26 cellular contexts compared by ENCODE assay signal in the genomic region with DNA sequence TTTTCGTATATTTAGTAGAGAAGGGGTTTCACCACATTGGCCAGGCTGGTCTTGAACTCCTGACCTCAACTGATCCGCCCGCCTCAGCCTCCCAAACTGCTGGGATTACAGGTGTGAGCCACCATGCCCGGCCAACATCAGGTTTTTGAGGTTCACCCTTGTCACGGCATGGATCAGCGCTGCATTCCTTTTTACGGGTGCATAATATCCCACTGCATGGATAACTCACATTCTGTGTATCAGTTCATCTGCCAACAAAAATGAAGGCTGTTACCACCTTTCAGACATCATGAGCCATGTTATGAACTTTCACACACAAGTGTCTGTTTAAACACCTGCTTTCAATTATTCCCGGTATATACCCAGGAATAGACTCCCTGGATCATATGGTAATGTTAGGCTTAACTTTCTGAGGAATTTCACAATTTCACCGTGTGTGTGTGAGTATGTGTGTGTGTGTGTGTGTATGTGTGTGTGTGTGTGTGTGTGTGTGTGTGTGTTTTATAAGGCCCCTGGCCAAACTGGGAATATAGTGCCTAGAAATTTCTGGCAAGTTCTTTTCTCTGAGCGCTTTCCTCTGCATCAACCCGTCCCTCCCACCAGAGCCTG. TPM values are rescaled to one million over a fixed set of nuclear protein-coding genes. Genes with fewer than 3 reads are reported as not detected.
DNase-seq lines count a peak whose midpoint lies in the region; ATAC-seq, FAIRE-seq and TF ChIP-seq lines count a peak whose summit lies in the region.
"Had no signal": no experiment of that assay in that cellular context is flagged by ENCODE, and none has a peak within 500 bp of the region (broad histone marks: within the 10 kb centered on the region; RNA-seq: fewer than 3 reads in every experiment).

No MANE protein-coding gene starts in this region.

- TF ChIP-seq CTCF in SK-N-SH (IDR thresholded peaks at IDR 0.05) (no peak), activated B cell treated with CpG ODN at 0.5 μM for 24 hours (IDR thresholded peaks at IDR 0.05) (no peak), fibroblast of pulmonary artery (IDR thresholded peaks at IDR 0.05; ENCODE audit: low read length, missing control alignments) (no peak), kidney (IDR thresholded peaks at IDR 0.05; ENCODE audit: borderline replicate concordance, extremely low read depth, insufficient read depth) (no peak)

- H3K4me3 ChIP-seq in SK-N-SH (ENCODE audit: low read depth in 2 of 2, low read length in 1 of 2) (no peak overlapping the region), fibroblast of pulmonary artery (replicated peaks; ENCODE audit: low read depth, low read length) (no peak overlapping the region), kidney (ENCODE audit: low read length in 2 of 2) (no peak overlapping the region)
- H3K4me3 ChIP-seq: gastroesophageal sphincter, stomach had no signal

- H3K27ac Mint-ChIP-seq in activated B cell treated with CpG ODN at 0.5 μM for 24 hours: peak overlapping the region; percentile 71
- H3K27ac Mint-ChIP-seq in stimulated activated naive B cell treated with anti-CD40 and anti-IgM and Interleukin-4, amounts not matched to agents 10 μg/mL and 1 μg/mL and 100 μg/mL, for 72 hours: peak overlapping the region; percentile 37
- H3K27ac Mint-ChIP-seq: activated CD4-positive, alpha-beta memory T cell treated with anti-CD3 and anti-CD28 coated beads for 36 hours; endodermal cell; progenitor cell of endocrine pancreas; type B pancreatic cell had no signal

- intact Hi-C loops in activated B cell treated with CpG ODN at 0.5 μM for 24 hours (cut with micrococcal nuclease): loop anchor here (2.0 kb wide), 1 partner anchor 13 kb away; no protein-coding TSS in a partner anchor
- intact Hi-C loops in kidney (cut with DNase I): loop anchor here (5.0 kb wide), 1 partner anchor 137 kb away; no protein-coding TSS in a partner anchor

- no peak overlapping the region for H3K9ac ChIP-seq in SK-N-SH
- H3K9ac ChIP-seq in kidney (ENCODE audit: low read length in 2 of 2): no peak overlapping the region

- H3K27me3 ChIP-seq in SK-N-SH (ENCODE audit: insufficient read depth): peaks cover 11% of the 10 kb centered on the region; the same call in 1 of the 2 replicates
- H3K27me3 ChIP-seq: gastroesophageal sphincter, stomach had no signal

- no peaks in the 10 kb centered on the region for H3F3A ChIP-seq in SK-N-SH (replicated peaks; ENCODE audit: insufficient read depth)

- H3K27me3 Mint-ChIP-seq in activated B cell treated with CpG ODN at 0.5 μM for 24 hours: no peaks in the 10 kb centered on the region
- H3K27me3 Mint-ChIP-seq in stimulated activated naive B cell treated with anti-CD40 and anti-IgM and Interleukin-4, amounts not matched to agents 10 μg/mL and 1 μg/mL and 100 μg/mL, for 72 hours: no peaks in the 10 kb centered on the region
- H3K27me3 Mint-ChIP-seq: activated CD4-positive, alpha-beta memory T cell treated with anti-CD3 and anti-CD28 coated beads for 36 hours had no signal

- H3K36me3 Mint-ChIP-seq in activated B cell treated with CpG ODN at 0.5 μM for 24 hours (ENCODE audit: low read depth): no peaks in the 10 kb centered on the region
- peaks cover under 1 to 1% of the 10 kb centered on the region in 2 donors for H3K36me3 Mint-ChIP-seq in stimulated activated naive B cell treated with anti-CD40 and anti-IgM and Interleukin-4, amounts not matched to agents 10 μg/mL and 1 μg/mL and 100 μg/mL, for 72 hours
- H3K36me3 Mint-ChIP-seq: activated CD4-positive, alpha-beta memory T cell treated with anti-CD3 and anti-CD28 coated beads for 36 hours; type B pancreatic cell had no signal

- peaks cover 1% of the 10 kb centered on the region for H3K9me3 Mint-ChIP-seq in activated B cell treated with CpG ODN at 0.5 μM for 24 hours
- peaks cover 1 to 2% of the 10 kb centered on the region in 2 donors for H3K9me3 Mint-ChIP-seq in stimulated activated naive B cell treated with anti-CD40 and anti-IgM and Interleukin-4, amounts not matched to agents 10 μg/mL and 1 μg/mL and 100 μg/mL, for 72 hours
- H3K9me3 Mint-ChIP-seq: activated CD4-positive, alpha-beta memory T cell treated with anti-CD3 and anti-CD28 coated beads for 36 hours; endodermal cell; type B pancreatic cell had no signal

- DNase-seq in SK-N-SH: no peak
- DNase-seq in activated B cell treated with CpG ODN at 0.5 μM for 24 hours: no peak
- DNase-seq in fibroblast of pulmonary artery (ENCODE audit: low read depth): peak; percentile 28
- DNase-seq in stimulated activated naive B cell treated with anti-CD40 and anti-IgM and Interleukin-4, amounts not matched to agents 10 μg/mL and 1 μg/mL and 100 μg/mL, for 72 hours: no peak
- no peak for DNase-seq in kidney
- DNase-seq in NOMO-1 treated with dmso at 0.1 percent for 144 hours (lab: John Stamatoyannopoulos, UW; ENCODE audit: unreplicated experiment): no peak
- no peak for DNase-seq in NCI-H1436 treated with DMSO at 0.1 percent for 48 hours (lab: John Stamatoyannopoulos, UW)
- DNase-seq: activated CD4-positive, alpha-beta memory T cell treated with anti-CD3 and anti-CD28 coated beads for 36 hours; activated naive CD4-positive, alpha-beta T cell treated with Interleukin-2 at 50 U/mL for 16 hours; activated T-cell treated with anti-CD3 and anti-CD28 coated beads for 4 hours; aorta; CD4-positive, CD25-positive, alpha-beta regulatory T cell; DMS153; endodermal cell; Karpas-422; NCI-H2029 treated with DMSO at 0.1 percent for 48 hours; NCI-H510A; SIG-M5; stimulated activated CD4-positive, alpha-beta T cell treated with anti-CD3 and anti-CD28 coated beads, Interleukin-2, amount 100 ng/mL, for 24 hours; stomach; T-helper 2 cell; WERI-Rb-1 had no signal

- H3K4me1 ChIP-seq in SK-N-SH (ENCODE audit: control insufficient read depth in 1 of 2, insufficient read depth in 2 of 2, low read depth in 1 of 2, low read length in 1 of 2) (no peaks in the 10 kb centered on the region), kidney (ENCODE audit: control insufficient read depth in 1 of 2, insufficient read depth in 1 of 2, low read depth in 1 of 2, low read length in 2 of 2) (peaks cover 0 to 11% of the 10 kb centered on the region in 2 donors)

- ATAC-seq in SK-N-SH treated with all-trans-retinoic acid at 6 μM for 48 hours (no peak), activated B cell treated with CpG ODN at 0.5 μM for 24 hours (ENCODE audit: low read depth) (no peak)
- ATAC-seq in stimulated activated naive B cell treated with anti-CD40 and anti-IgM and Interleukin-4, amounts not matched to agents 10 μg/mL and 1 μg/mL and 100 μg/mL, for 72 hours (replicated peaks): no peak
- ATAC-seq: gastroesophageal sphincter had no signal

- no peak overlapping the region for H2AFZ ChIP-seq in SK-N-SH (ENCODE audit: low read depth)

- H3K79me2 ChIP-seq in SK-N-SH (ENCODE audit: insufficient read depth): no peaks in the 10 kb centered on the region

- no peak for TF ChIP-seq RAD21 in SK-N-SH (IDR thresholded peaks at IDR 0.05; ENCODE audit: low read length)

- no peak for TF ChIP-seq EP300 in SK-N-SH (IDR thresholded peaks at IDR 0.05; ENCODE audit: borderline replicate concordance in 1 of 2, low read depth in 1 of 2, low read length in 1 of 2)

- no peak for FAIRE-seq in kidney (lab: Jason Lieb, UNC)

- H4K20me1 ChIP-seq in SK-N-SH (ENCODE audit: insufficient read depth): no peaks in the 10 kb centered on the region

- H3K27ac ChIP-seq in SK-N-SH (ENCODE audit: low read depth in 2 of 2, low read length in 1 of 2) (no peak overlapping the region), kidney (ENCODE audit: low read depth in 2 of 2, low read length in 2 of 2) (no peak overlapping the region)
- H3K27ac ChIP-seq: WERI-Rb-1 had no signal

- H3K36me3 ChIP-seq in SK-N-SH (replicated peaks in 1 of 2; ENCODE audit: control insufficient read depth in 1 of 2, insufficient read depth in 2 of 2, low read length in 1 of 2): no peaks in the 10 kb centered on the region
- H3K36me3 ChIP-seq in kidney (ENCODE audit: control insufficient read depth in 1 of 2, insufficient read depth in 2 of 2, low read length in 2 of 2): no peaks in the 10 kb centered on the region
- H3K36me3 ChIP-seq: gastroesophageal sphincter, stomach, WERI-Rb-1 had no signal

- H3K9me3 ChIP-seq in SK-N-SH (no peaks in the 10 kb centered on the region), kidney (ENCODE audit: control insufficient read depth in 1 of 2, low read length in 2 of 2) (no peaks in the 10 kb centered on the region)
- H3K9me3 ChIP-seq: gastroesophageal sphincter, stomach had no signal

- H3K4me3 Mint-ChIP-seq in activated B cell treated with CpG ODN at 0.5 μM for 24 hours: no peak overlapping the region
- no peak overlapping the region for H3K4me3 Mint-ChIP-seq in stimulated activated naive B cell treated with anti-CD40 and anti-IgM and Interleukin-4, amounts not matched to agents 10 μg/mL and 1 μg/mL and 100 μg/mL, for 72 hours
- H3K4me3 Mint-ChIP-seq: activated CD4-positive, alpha-beta memory T cell treated with anti-CD3 and anti-CD28 coated beads for 36 hours; endodermal cell; type B pancreatic cell had no signal

- H3K4me2 ChIP-seq in SK-N-SH: no peak overlapping the region

- 73% methylated on average over 11 of the region's 11 CpGs for WGBS in SK-N-SH (ENCODE audit: low lambda C conversion rate)

- POLR2A ChIA-PET in SK-N-SH (lab: Yijun Ruan, JAX): no interaction called here
- POLR2A ChIA-PET in activated B cell treated with CpG ODN at 0.5 μM for 24 hours (lab: Charles Lee): interaction anchor here (0.6 to 4.4 kb wide), 7 partner anchors 10 to 611 kb away, joined by 4 to 47 read pairs (median 9); partner anchors contain the start of gene KLF2

- peaks cover 40% of the 10 kb centered on the region for H3K4me1 Mint-ChIP-seq in activated B cell treated with CpG ODN at 0.5 μM for 24 hours
- H3K4me1 Mint-ChIP-seq in stimulated activated naive B cell treated with anti-CD40 and anti-IgM and Interleukin-4, amounts not matched to agents 10 μg/mL and 1 μg/mL and 100 μg/mL, for 72 hours: peaks cover 12 to 15% of the 10 kb centered on the region in 2 donors
- H3K4me1 Mint-ChIP-seq: endodermal cell had no signal

- H3K9me2 ChIP-seq in SK-N-SH: no peaks in the 10 kb centered on the region

- CTCF ChIA-PET in SK-N-SH (lab: Yijun Ruan, JAX): interaction anchor here (2.3 kb wide), 1 partner anchor 137 kb away, joined by 9 read pairs; no protein-coding TSS in a partner anchor
- CTCF ChIA-PET in activated B cell treated with CpG ODN at 0.5 μM for 24 hours (lab: Charles Lee): interaction anchor here (1.4 to 5.6 kb wide), 6 partner anchors 9 to 168 kb away, joined by 6 to 83 read pairs (median 18); no protein-coding TSS in a partner anchor

TF ChIP-seq in SK-N-SH, 30 proteins besides CTCF, POLR2A, EP300 and RAD21 (continues in another document):
- TF ChIP-seq MXI1 (IDR thresholded peaks at IDR 0.05; ENCODE audit: low read depth, low read length) (no peak), TCF12 (IDR thresholded peaks at IDR 0.05) (peak; percentile 37; the same call in 1 of the 2 replicates)

TF ChIP-seq in SK-N-SH treated with all-trans-retinoic acid at 6 μM for 48 hours, 23 proteins besides CTCF, POLR2A, EP300 and RAD21 (continues in another document):
- TF ChIP-seq ESRRG (CRISPR knock-in tag; IDR thresholded peaks at IDR 0.05) (no peak), PPARA (CRISPR knock-in tag; IDR thresholded peaks at IDR 0.05; ENCODE audit: borderline replicate concordance) (no peak)

RNA-seq across cellular contexts. Expression of gene AP1M1, which starts 52.2 kb away (rescaled TPM):
- polyA plus RNA-seq in SK-N-SH (2012; rRNA removed) (101 and 133 TPM in 2 replicates), kidney (ENCODE audit: insufficient read depth, low read depth, low replicate concordance) (56.0 TPM)
- 68.9 and 107 TPM in 2 replicates for polyA plus RNA-seq in SK-N-SH (2012; cell fraction: cytosol; rRNA removed)
- polyA plus RNA-seq in SK-N-SH (2012; cell fraction: nucleus; rRNA removed): 156 and 167 TPM in 2 replicates
- total RNA-seq in activated B cell treated with CpG ODN at 0.5 μM for 24 hours (82.6 and 87.5 TPM in 2 replicates), kidney (67.8 TPM)
